19 cellular contexts compared by ENCODE assay signal in the genomic region with DNA sequence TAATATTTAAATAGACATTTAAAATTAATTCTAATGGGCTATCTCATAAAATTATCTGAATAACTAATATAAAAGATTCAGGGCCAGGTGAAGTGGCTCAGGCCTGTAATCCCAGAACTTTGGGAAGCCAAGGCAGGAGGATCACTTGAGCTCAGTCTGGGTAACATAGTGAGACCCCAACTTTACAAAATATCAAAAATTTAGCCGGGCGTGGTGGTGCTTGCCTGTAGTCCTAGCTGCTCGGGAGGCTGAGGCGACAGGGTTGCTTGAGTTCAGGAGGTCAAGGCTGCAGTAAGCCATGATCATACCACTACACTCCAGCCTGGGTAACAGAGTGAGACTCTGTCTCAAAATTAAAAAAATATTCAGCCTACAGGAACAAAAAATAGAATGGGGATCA. TPM values are rescaled to one million over a fixed set of nuclear protein-coding genes. Genes with fewer than 3 reads are reported as not detected.
A peak's percentile ranks its signal among the peaks of the same experiment; 100 is the strongest.
DNase-seq lines count a peak whose midpoint lies in the region; TF ChIP-seq lines count a peak whose summit lies in the region.
"Had no signal": no experiment of that assay in that cellular context is flagged by ENCODE, and none has a peak within 500 bp of the region (broad histone marks: within the 10 kb centered on the region; RNA-seq: fewer than 3 reads in every experiment).

No MANE protein-coding gene starts in this region.

- H2BK5ac ChIP-seq in mesenchymal stem cell (ENCODE audit: low read depth, low read length, poor library complexity, severe bottlenecking) = no peak overlapping the region

- no peak overlapping the region for H3K18ac ChIP-seq in mesenchymal stem cell (ENCODE audit: low read depth in 1 of 2, low read length in 2 of 2)

- no peak for TF ChIP-seq EP300 in sigmoid colon (IDR thresholded peaks at IDR 0.05)

- H2AFZ ChIP-seq in GM23248 (peak overlapping the region; percentile 65; the same call in 1 of the 2 replicates), mesenchymal stem cell (ENCODE audit: low read depth, low read length) (no peak overlapping the region)

- no peak overlapping the region for H3K27ac ChIP-seq in GM23248
- H3K27ac ChIP-seq in mesenchymal stem cell (ENCODE audit: low read length, poor library complexity, severe bottlenecking) = no peak overlapping the region
- H3K27ac ChIP-seq in sigmoid colon = peak overlapping the region in 3 of 4 donors; percentile 66 to 82 (median 81)
- H3K27ac ChIP-seq in CD4-positive, alpha-beta memory T cell (ENCODE audit: low read depth, low read length) = no peak overlapping the region

- H3K4me1 ChIP-seq in GM23248 (ENCODE audit: insufficient read depth) (peaks cover 13% of the 10 kb centered on the region; the same call in 1 of the 2 replicates), adipocyte (ENCODE audit: control insufficient read depth, insufficient read depth, low read length) (peaks cover 19% of the 10 kb centered on the region), mesenchymal stem cell (ENCODE audit: control insufficient read depth, insufficient read depth, low read depth, low read length) (peaks cover 12% of the 10 kb centered on the region), sigmoid colon (peaks cover 0 to 39% (median 25%) of the 10 kb centered on the region in 4 donors)
- H3K4me1 ChIP-seq in CD4-positive, alpha-beta memory T cell (ENCODE audit: insufficient read depth, low read length) = no peaks in the 10 kb centered on the region

- intact Hi-C loops in sigmoid colon (cut with DNase I) = no loop called here
- intact Hi-C loops in CD4-positive, alpha-beta memory T cell (cut with micrococcal nuclease) = no loop called here

- no peak overlapping the region for H3K23ac ChIP-seq in mesenchymal stem cell (ENCODE audit: low read length in 2 of 2)

- WGBS in GM23248 (ENCODE audit: low coverage in 1 of 2, low lambda C conversion rate in 2 of 2, missing lambda C conversion rate in 2 of 2), 2 experiments = 85 to 97% methylated on average over 4 of the region's 4 CpGs
- WGBS in mesenchymal stem cell = 100% methylated on average over 2 of the region's 4 CpGs
- 93 to 97% methylated on average over 4 of the region's 4 CpGs for WGBS in sigmoid colon, 2 donors

- H3K27ac Mint-ChIP-seq in CD4-positive, alpha-beta memory T cell = no peak overlapping the region
- H3K27ac Mint-ChIP-seq: CD8-positive, alpha-beta T cell had no signal

- CTCF ChIA-PET in CD4-positive, alpha-beta memory T cell (lab: Charles Lee; ENCODE audit: partially characterized antibody) = interaction anchor here (1.1 to 2.9 kb wide), 6 partner anchors 8 to 654 kb away, joined by 4 to 27 read pairs (median 6); no protein-coding TSS in a partner anchor

- no peak for TF ChIP-seq CTCF in sigmoid colon (IDR thresholded peaks at IDR 0.05)

- no peaks in the 10 kb centered on the region for H3K27me3 ChIP-seq in GM23248 (replicated peaks; ENCODE audit: insufficient read depth)
- no peaks in the 10 kb centered on the region for H3K27me3 ChIP-seq in adipocyte (replicated peaks; ENCODE audit: control insufficient read depth, insufficient read depth, low read length)
- H3K27me3 ChIP-seq in mesenchymal stem cell (ENCODE audit: control insufficient read depth in 1 of 2, insufficient read depth in 1 of 2, low read length in 2 of 2) = no peaks in the 10 kb centered on the region
- H3K27me3 ChIP-seq in sigmoid colon = no peaks in the 10 kb centered on the region
- no peaks in the 10 kb centered on the region for H3K27me3 ChIP-seq in CD4-positive, alpha-beta memory T cell (ENCODE audit: insufficient read depth, low read length)

- H3K36me3 ChIP-seq in GM23248 (ENCODE audit: low read depth) (no peaks in the 10 kb centered on the region), adipocyte (ENCODE audit: control insufficient read depth, insufficient read depth, low read length, severe bottlenecking) (no peaks in the 10 kb centered on the region), mesenchymal stem cell (ENCODE audit: control insufficient read depth in 1 of 2, insufficient read depth in 2 of 2, low read depth in 1 of 2, low read length in 2 of 2) (no peaks in the 10 kb centered on the region), sigmoid colon (no peaks in the 10 kb centered on the region)
- H3K36me3 ChIP-seq in CD4-positive, alpha-beta memory T cell (ENCODE audit: insufficient read depth, low read length) = no peaks in the 10 kb centered on the region

- H3K9me3 ChIP-seq in GM23248 (ENCODE audit: low read depth) (no peaks in the 10 kb centered on the region), adipocyte (ENCODE audit: control insufficient read depth, low read length) (no peaks in the 10 kb centered on the region), mesenchymal stem cell (ENCODE audit: control insufficient read depth, low read length) (no peaks in the 10 kb centered on the region), sigmoid colon (no peaks in the 10 kb centered on the region)
- no peaks in the 10 kb centered on the region for H3K9me3 ChIP-seq in CD4-positive, alpha-beta memory T cell (ENCODE audit: control insufficient read depth in 1 of 2, low read length in 2 of 2)
- H3K9me3 ChIP-seq: SK-N-SH had no signal

- no peak overlapping the region for H3K4me3 Mint-ChIP-seq in CD4-positive, alpha-beta memory T cell
- H3K4me3 Mint-ChIP-seq: CD8-positive, alpha-beta T cell had no signal

- no peak overlapping the region for H3K14ac ChIP-seq in mesenchymal stem cell (ENCODE audit: low read length in 2 of 2)

- no peak overlapping the region for H3K4ac ChIP-seq in mesenchymal stem cell (ENCODE audit: low read depth in 1 of 2, low read length in 2 of 2)

- in situ Hi-C loops in GM23248 (cut with MboI) = no loop called here

- H3K4me1 Mint-ChIP-seq in CD4-positive, alpha-beta memory T cell = peaks cover 3 to 6% (median 5%) of the 10 kb centered on the region in 4 donors

- H2BK15ac ChIP-seq in mesenchymal stem cell (ENCODE audit: low read depth, poor library complexity, severe bottlenecking) = no peak overlapping the region

- H2AK5ac ChIP-seq in mesenchymal stem cell (ENCODE audit: low read length, severe bottlenecking) = peak overlapping the region; percentile 77

- H4K91ac ChIP-seq in mesenchymal stem cell (ENCODE audit: low read length) = no peak overlapping the region

- H3K4me2 ChIP-seq in GM23248 (ENCODE audit: unreplicated experiment) = no peak overlapping the region
- H3K4me2 ChIP-seq in mesenchymal stem cell (ENCODE audit: low read length, poor library complexity, severe bottlenecking) = no peak overlapping the region

- no peaks in the 10 kb centered on the region for H3K79me1 ChIP-seq in mesenchymal stem cell (replicated peaks; ENCODE audit: low read length, poor library complexity, severe bottlenecking)

- no peaks in the 10 kb centered on the region for H3K9me3 Mint-ChIP-seq in CD4-positive, alpha-beta memory T cell
- H3K9me3 Mint-ChIP-seq: CD8-positive, alpha-beta T cell had no signal

- H3K4me3 ChIP-seq in GM23248 (no peak overlapping the region), adipocyte (ENCODE audit: low read length) (no peak overlapping the region), mesenchymal stem cell (ENCODE audit: insufficient read depth in 1 of 2, low read depth in 1 of 2, low read length in 2 of 2) (no peak overlapping the region), sigmoid colon (no peak overlapping the region)
- H3K4me3 ChIP-seq in CD4-positive, alpha-beta memory T cell (ENCODE audit: low read length in 2 of 2) = no peak overlapping the region
- H3K4me3 ChIP-seq: GM12878 had no signal

- H2BK12ac ChIP-seq in mesenchymal stem cell (ENCODE audit: low read length in 2 of 2) = no peak overlapping the region

- no peaks in the 10 kb centered on the region for H3K9me2 ChIP-seq in GM23248 (ENCODE audit: insufficient read depth)
- H3K9me2 ChIP-seq: SK-N-SH had no signal

- H3K9ac ChIP-seq in GM23248 = no peak overlapping the region
- H3K9ac ChIP-seq in adipocyte (ENCODE audit: low read length) = peak overlapping the region; percentile 59
- peak overlapping the region; percentile 44 for H3K9ac ChIP-seq in mesenchymal stem cell (ENCODE audit: low read length)
- H3K9ac ChIP-seq: SK-N-SH had no signal

- no peak overlapping the region for H4K8ac ChIP-seq in mesenchymal stem cell (ENCODE audit: low read length)

- no peaks in the 10 kb centered on the region for H3K79me2 ChIP-seq in GM23248 (ENCODE audit: insufficient read depth)

- H3K36me3 Mint-ChIP-seq in CD4-positive, alpha-beta memory T cell = no peaks in the 10 kb centered on the region
- H3K36me3 Mint-ChIP-seq: CD8-positive, alpha-beta T cell had no signal

- no peak for TF ChIP-seq POLR2A in sigmoid colon (IDR thresholded peaks at IDR 0.05)

- peaks cover 5% of the 10 kb centered on the region for H3F3A ChIP-seq in GM23248 (ENCODE audit: insufficient read depth)

- DNase-seq in GM23248 = no peak
- no peak for DNase-seq in adipocyte (ENCODE audit: low read depth)
- no peak for DNase-seq in mesenchymal stem cell
- DNase-seq in sigmoid colon = peak; percentile 50
- DNase-seq in CD4-positive, alpha-beta memory T cell = no peak
- DNase-seq in SKM-1 treated with dmso at 0.1 percent for 144 hours (lab: John Stamatoyannopoulos, UW; ENCODE audit: unreplicated experiment) = no peak
- no peak for DNase-seq in effector CD4-positive, alpha-beta T cell
- DNase-seq in NCI-H345 treated with DMSO at 0.1 percent for 48 hours (lab: John Stamatoyannopoulos, UW; ENCODE audit: unreplicated experiment) = no peak
- DNase-seq: GDM1; NCI-H446 treated with DMSO at 0.1 percent for 48 hours; NK-92 treated with Interleukin-12 subunit alpha and Interleukin-12 subunit beta, amount 100 ng/mL, for 24 hours had no signal

- POLR2A ChIA-PET in CD4-positive, alpha-beta memory T cell (lab: Charles Lee; ENCODE audit: partially characterized antibody) = no interaction called here

- H4K20me1 ChIP-seq in GM23248 (ENCODE audit: insufficient read depth) = no peaks in the 10 kb centered on the region; the same call in 1 of the 2 replicates

- peaks cover 0 to 2% of the 10 kb centered on the region in 2 donors for H3K27me3 Mint-ChIP-seq in CD4-positive, alpha-beta memory T cell

- H2BK120ac ChIP-seq in mesenchymal stem cell (ENCODE audit: low read depth, low read length) = no peak overlapping the region

RNA-seq across cellular contexts. Expression of gene NOBOX, which starts 12.5 kb away (rescaled TPM):
- total RNA-seq in GM23248 (2014; rRNA removed; shearing (Covaris generic)) = not detected in 2 replicates
- not detected in 2 replicates for polyA plus RNA-seq in GM23248 (2016; fragmentation: Nextera tagmentation; extraction: Ambion mirVana)
- polyA plus RNA-seq in mesenchymal stem cell (2013, experiment 1 of 2) = not detected
- not detected for polyA plus RNA-seq in mesenchymal stem cell (2013, experiment 2 of 2)
- total RNA-seq in sigmoid colon = not detected
- not detected for polyA plus RNA-seq in sigmoid colon
- total RNA-seq in CD4-positive, alpha-beta memory T cell = not detected
- polyA plus RNA-seq in CD4-positive, alpha-beta memory T cell = not detected
- total RNA-seq: CD8-positive, alpha-beta T cell; GM12878; HepG2; HT1080; MCF 10A; PC-3 had no signal
- polyA plus RNA-seq: AG04450, GM12878, HepG2, SK-N-SH had no signal

RNA-seq across cellular contexts. Expression of gene ARHGEF5, which starts 35.8 kb away (rescaled TPM):
- total RNA-seq in GM23248 (2014; rRNA removed; shearing (Covaris generic)) = 2.4 TPM in 2 replicates
- polyA plus RNA-seq in GM23248 (2016; fragmentation: Nextera tagmentation; extraction: Ambion mirVana) = 2.6 and 2.9 TPM in 2 replicates
- 4.5 TPM for polyA plus RNA-seq in mesenchymal stem cell (2013, experiment 1 of 2)
- 4.1 TPM for polyA plus RNA-seq in mesenchymal stem cell (2013, experiment 2 of 2)
- 10 to 100 TPM in 1 of 4 donors, 1 to 10 TPM in 3; 4.9 to 10.9 (median 6.2) TPM for total RNA-seq in sigmoid colon
- polyA plus RNA-seq in sigmoid colon = 10 to 100 TPM; 27.6 to 47.6 (median 31.1) TPM
- total RNA-seq in CD4-positive, alpha-beta memory T cell = 10 to 100 TPM in 1 of 2 experiments, 1 to 10 TPM in 1; 9.0 to 12.0 TPM
- polyA plus RNA-seq in CD4-positive, alpha-beta memory T cell = 1 to 10 TPM in 1 of 2 donors, not detected in 1; 3.9 TPM

Comparison
In these comparisons a context has a peak if more than half of its experiments do, and no peak if none do; other contexts are left out.
1. H3K27ac ChIP-seq: peak in sigmoid colon (3 of 4); none in GM23248 (single experiment), mesenchymal stem cell (single experiment) and CD4-positive, alpha-beta memory T cell (single experiment).